ENCODE assay signal across 1 cellular context in genomic region chr1:20211511-20211931, GRCh38.
TF ChIP-seq lines count a peak whose summit lies in the region.

No MANE protein-coding gene starts in this region.

TF ChIP-seq in H1, 55 proteins besides CTCF, POLR2A, EP300 and RAD21:
- TF ChIP-seq SIN3A (conservative IDR thresholded peaks at IDR 0.05 in 1 of 2, IDR thresholded peaks at IDR 0.05 in 1 of 2; ENCODE audit: low read depth in 1 of 2, low read length in 2 of 2) (no peak), GTF2F1 (IDR thresholded peaks at IDR 0.05; ENCODE audit: borderline replicate concordance, low read depth, low read length) (no peak), E2F6 (IDR thresholded peaks at IDR 0.05) (no peak), SP1 (IDR thresholded peaks at IDR 0.05; ENCODE audit: low read depth, low read length) (no peak), GABPA (IDR thresholded peaks at IDR 0.05; ENCODE audit: borderline replicate concordance, insufficient read depth, low read length) (no peak), KDM1A (IDR thresholded peaks at IDR 0.05; ENCODE audit: borderline replicate concordance, low read length) (no peak), RXRA (IDR thresholded peaks at IDR 0.05; ENCODE audit: insufficient read depth, low read depth, low read length) (no peak), USF2 (IDR thresholded peaks at IDR 0.05; ENCODE audit: low read length) (no peak), TEAD4 (IDR thresholded peaks at IDR 0.05; ENCODE audit: low read depth, low read length) (no peak), MAFK (IDR thresholded peaks at IDR 0.05; ENCODE audit: low read depth, low read length) (no peak), ATF3 (IDR thresholded peaks at IDR 0.05; ENCODE audit: insufficient read depth, low read depth, low read length) (no peak), CTBP2 (IDR thresholded peaks at IDR 0.05; ENCODE audit: borderline replicate concordance, insufficient read depth, insufficient read length, low read length) (no peak), HDAC2 (IDR thresholded peaks at IDR 0.05; ENCODE audit: borderline replicate concordance in 1 of 2, low read depth in 2 of 2, low read length in 2 of 2) (no peak), POU5F1 (IDR thresholded peaks at IDR 0.05; ENCODE audit: low read depth, low read length) (no peak), CEBPB (IDR thresholded peaks at IDR 0.05; ENCODE audit: low read depth, low read length) (no peak), SIX5 (IDR thresholded peaks at IDR 0.05; ENCODE audit: low read depth, low read length) (no peak), SP4 (IDR thresholded peaks at IDR 0.05; ENCODE audit: low read length) (no peak), TBP (IDR thresholded peaks at IDR 0.05; ENCODE audit: low read depth, low read length) (no peak), BRCA1 (IDR thresholded peaks at IDR 0.05; ENCODE audit: low read depth, low read length) (no peak), YY1 (IDR thresholded peaks at IDR 0.05; ENCODE audit: low read depth, low read length) (no peak)
